In the genomic region with DNA sequence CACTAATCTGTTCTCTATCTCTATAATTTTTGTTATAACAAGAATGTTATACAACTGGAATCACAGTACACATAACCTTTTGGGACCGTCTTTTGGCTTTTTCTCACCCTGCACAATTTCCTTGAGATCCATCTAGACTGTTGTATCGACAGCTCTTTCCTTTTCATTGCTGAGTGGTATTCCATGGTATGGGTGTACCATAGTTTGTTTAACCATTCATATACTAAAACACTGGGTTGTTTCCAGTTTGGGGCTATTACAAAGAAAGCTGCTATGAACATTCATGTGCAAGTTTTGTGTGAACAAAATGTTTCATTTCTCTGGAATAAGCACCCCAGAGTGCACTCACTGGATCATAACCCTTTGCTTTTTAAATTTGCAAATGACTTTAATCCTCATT, we compare ENCODE assay signal across 10 cellular contexts. TPM values are rescaled to one million over a fixed set of nuclear protein-coding genes. Genes with fewer than 3 reads are reported as not detected.
"Had no signal": no experiment of that assay in that cellular context is flagged by ENCODE, and none has a peak within 500 bp of the region (broad histone marks: within the 10 kb centered on the region; RNA-seq: fewer than 3 reads in every experiment).

No MANE protein-coding gene starts in this region.

- ATAC-seq: HCT116 had no signal

- H3K36me3 ChIP-seq: HAP-1 had no signal

- H3K9me3 ChIP-seq: HAP-1 had no signal

- FAIRE-seq: HTR-8/SVneo had no signal

- DNase-seq: GM23248, GOT3, H7, IMR-90, KBM-7 had no signal

- H3K4me3 ChIP-seq: GM23248, HAP-1 had no signal

- H2AFZ ChIP-seq: GM23248 had no signal

- H3K9ac ChIP-seq: GM23248 had no signal

- H3K27ac ChIP-seq: GM23248 had no signal

RNA-seq across cellular contexts. Expression of a gene that starts 15.4 kb away (rescaled TPM):
- total RNA-seq: GM23248, H4, H7, HT-29, IMR-90 had no signal
